19 cellular contexts compared by ENCODE assay signal in genomic region chr4:33086351-33086900, GRCh38.
"Had no signal": no experiment of that assay in that cellular context is flagged by ENCODE, and none has a peak within 500 bp of the region (broad histone marks: within the 10 kb centered on the region; RNA-seq: fewer than 3 reads in every experiment).

No MANE protein-coding gene starts in this region.

- FAIRE-seq: TTC549, urothelium cell line had no signal

- H3K4me1 ChIP-seq: esophagus squamous epithelium, heart right ventricle, prostate gland, right atrium auricular region had no signal

- H3K27me3 ChIP-seq: esophagus squamous epithelium, heart right ventricle, right atrium auricular region, tibial nerve had no signal

- DNase-seq: activated CD4-positive, alpha-beta memory T cell treated with anti-CD3 and anti-CD28 coated beads for 36 hours; activated CD4-positive, alpha-beta T cell treated with anti-CD3 and anti-CD28 coated beads for 4 hours; activated T-cell treated with anti-CD3 and anti-CD28 coated beads for 4 hours; aorta; cortex of kidney; effector memory CD8-positive, alpha-beta T cell; esophagus squamous epithelium; heart right ventricle; kidney glomerular epithelial cell; left ventricle myocardium superior; naive B cell; stimulated activated CD4-positive, alpha-beta T cell treated with anti-CD3 and anti-CD28 coated beads, Interleukin-2, amount 100 ng/mL, for 24 hours; stimulated activated naive CD4-positive, alpha-beta T cell treated with Interleukin-2 at 50 U/mL for 16 hours; substantia nigra had no signal

- H3K27ac ChIP-seq: esophagus squamous epithelium, heart right ventricle, prostate gland, right atrium auricular region, tibial nerve had no signal

- H3K4me3 ChIP-seq: esophagus squamous epithelium, heart right ventricle, prostate gland, right atrium auricular region, tibial nerve had no signal

- H3K9me3 ChIP-seq: esophagus squamous epithelium, heart right ventricle, prostate gland, right atrium auricular region, tibial nerve had no signal

- H3K36me3 ChIP-seq: esophagus squamous epithelium, heart right ventricle, prostate gland, right atrium auricular region, tibial nerve had no signal
